Comparison of ENCODE assay signal across 1 cellular context in genomic region chr20:2256132-2256531, GRCh38.
TF ChIP-seq lines count a peak whose summit lies in the region.

No MANE protein-coding gene starts in this region.

TF ChIP-seq in H1, 55 proteins besides CTCF, POLR2A, EP300 and RAD21 (continued from another document):
- TF ChIP-seq ASH2L (IDR thresholded peaks at IDR 0.05; ENCODE audit: low read length) (no peak), KDM5A (IDR thresholded peaks at IDR 0.05; ENCODE audit: low read length) (no peak), JUN (IDR thresholded peaks at IDR 0.05; ENCODE audit: low read depth, low read length) (no peak), BRCA1 (IDR thresholded peaks at IDR 0.05; ENCODE audit: low read depth, low read length) (no peak), KDM1A (IDR thresholded peaks at IDR 0.05; ENCODE audit: borderline replicate concordance, low read length) (no peak), FOSL1 (IDR thresholded peaks at IDR 0.05; ENCODE audit: insufficient read depth, low read depth, low read length) (no peak)
